ENCODE assay signal across 17 cellular contexts in the genomic region with DNA sequence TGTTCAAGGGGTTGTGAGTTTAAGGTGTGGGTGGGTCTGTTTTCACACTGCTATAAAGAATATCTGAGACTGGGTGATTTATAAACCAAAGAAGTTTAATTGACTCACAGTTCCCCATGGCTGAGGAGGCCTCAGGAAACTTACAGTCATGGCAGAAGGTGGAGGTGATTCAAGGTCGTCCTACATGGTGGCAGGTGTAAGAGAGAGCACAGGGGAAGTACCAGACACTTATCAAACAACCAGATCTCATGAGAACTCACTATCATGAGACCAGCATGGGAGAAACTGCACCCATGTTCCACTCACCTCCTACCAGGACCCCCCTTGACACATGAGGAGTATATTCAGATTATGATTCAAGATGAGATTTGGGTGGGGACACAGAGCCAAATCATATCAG. TPM values are rescaled to one million over a fixed set of nuclear protein-coding genes. Genes with fewer than 3 reads are reported as not detected.
A peak's percentile ranks its signal among the peaks of the same experiment; 100 is the strongest.
DNase-seq lines count a peak whose midpoint lies in the region; ATAC-seq and TF ChIP-seq lines count a peak whose summit lies in the region.
"Had no signal": no experiment of that assay in that cellular context is flagged by ENCODE, and none has a peak within 500 bp of the region (broad histone marks: within the 10 kb centered on the region; RNA-seq: fewer than 3 reads in every experiment).

No MANE protein-coding gene starts in this region.

- peaks cover 32% of the 10 kb centered on the region for H3K4me1 Mint-ChIP-seq in activated CD8-positive, alpha-beta T cell treated with anti-CD3 and anti-CD28 coated beads for 36 hours (ENCODE audit: low read depth)
- H3K4me1 Mint-ChIP-seq in activated CD8-positive, alpha-beta T cell treated with anti-CD3 and anti-CD28 coated beads, Interleukin-2, amount 10 ng/mL, durations not matched to agents 7 days and 5 days (ENCODE audit: low read depth): peaks cover 13% of the 10 kb centered on the region
- H3K4me1 Mint-ChIP-seq in naive B cell: peaks cover 34 to 36% (median 34%) of the 10 kb centered on the region in 3 donors
- peaks cover 10% of the 10 kb centered on the region for H3K4me1 Mint-ChIP-seq in stimulated activated naive CD8-positive, alpha-beta T cell treated with anti-CD3 and anti-CD28 coated beads, Interleukin-15, amount 100 ng/mL, for 72 hours

- H3K27ac ChIP-seq in PC-3 (ENCODE audit: low read length): no peak overlapping the region
- H3K27ac ChIP-seq: heart left ventricle had no signal

- no peaks in the 10 kb centered on the region for H3K9me3 ChIP-seq in PC-3 (ENCODE audit: low read length)
- H3K9me3 ChIP-seq: heart left ventricle, MG63 had no signal

- H3K36me3 ChIP-seq in PC-3 (ENCODE audit: low read depth, low read length): no peaks in the 10 kb centered on the region

- peaks cover 67% of the 10 kb centered on the region for H3K36me3 Mint-ChIP-seq in activated CD8-positive, alpha-beta T cell treated with anti-CD3 and anti-CD28 coated beads for 36 hours (ENCODE audit: low read depth)
- peaks cover 24% of the 10 kb centered on the region for H3K36me3 Mint-ChIP-seq in activated CD8-positive, alpha-beta T cell treated with anti-CD3 and anti-CD28 coated beads, Interleukin-2, amount 10 ng/mL, durations not matched to agents 7 days and 5 days (ENCODE audit: low read depth)
- peaks cover 18 to 29% of the 10 kb centered on the region in 2 donors for H3K36me3 Mint-ChIP-seq in naive B cell

- no peaks in the 10 kb centered on the region for H3K27me3 Mint-ChIP-seq in activated CD8-positive, alpha-beta T cell treated with anti-CD3 and anti-CD28 coated beads for 36 hours
- no peaks in the 10 kb centered on the region for H3K27me3 Mint-ChIP-seq in activated CD8-positive, alpha-beta T cell treated with anti-CD3 and anti-CD28 coated beads, Interleukin-2, amount 10 ng/mL, durations not matched to agents 7 days and 5 days (ENCODE audit: low read depth)
- no peaks in the 10 kb centered on the region for H3K27me3 Mint-ChIP-seq in naive B cell
- H3K27me3 Mint-ChIP-seq in stimulated activated naive CD8-positive, alpha-beta T cell treated with anti-CD3 and anti-CD28 coated beads, Interleukin-15, amount 100 ng/mL, for 72 hours: no peaks in the 10 kb centered on the region

- H2AFZ ChIP-seq in PC-3 (ENCODE audit: low read length): no peak overlapping the region

- H3K4me3 Mint-ChIP-seq in activated CD8-positive, alpha-beta T cell treated with anti-CD3 and anti-CD28 coated beads for 36 hours: no peak overlapping the region
- H3K4me3 Mint-ChIP-seq in activated CD8-positive, alpha-beta T cell treated with anti-CD3 and anti-CD28 coated beads, Interleukin-2, amount 10 ng/mL, durations not matched to agents 7 days and 5 days: no peak overlapping the region
- peak overlapping the region in 2 of 8 donors; percentile 8 to 39 for H3K4me3 Mint-ChIP-seq in naive B cell
- H3K4me3 Mint-ChIP-seq in stimulated activated naive CD8-positive, alpha-beta T cell treated with anti-CD3 and anti-CD28 coated beads, Interleukin-15, amount 100 ng/mL, for 72 hours: no peak overlapping the region
- H3K4me3 Mint-ChIP-seq: H9 had no signal

- POLR2A ChIA-PET in activated CD8-positive, alpha-beta T cell treated with anti-CD3 and anti-CD28 coated beads for 36 hours (lab: Charles Lee): interaction anchor here (1.4 to 1.8 kb wide), 2 partner anchors 31 to 38 kb away, joined by 4 to 6 read pairs; a partner anchor contains a TSS
- POLR2A ChIA-PET in activated CD8-positive, alpha-beta T cell treated with anti-CD3 and anti-CD28 coated beads, Interleukin-2, amount 10 ng/mL, durations not matched to agents 7 days and 5 days (lab: Charles Lee): no interaction called here
- POLR2A ChIA-PET in PC-3 (lab: Charles Lee; ENCODE audit: unreplicated experiment): interaction anchor here (0.5 kb wide), 1 partner anchor 447 kb away, joined by 4 read pairs; no protein-coding TSS in a partner anchor

- intact Hi-C loops in activated CD8-positive, alpha-beta T cell treated with anti-CD3 and anti-CD28 coated beads for 36 hours (cut with micrococcal nuclease): loop anchor here (1.0 kb wide), 1 partner anchor 38 kb away; a partner anchor contains a TSS
- intact Hi-C loops in PC-3 (cut with micrococcal nuclease): no loop called here

- H3K9ac ChIP-seq in PC-3 (ENCODE audit: low read length): no peak overlapping the region

- 0 out of 2 replicates have a peak overlapping the region, but pooled peaks have one; percentile 3 for H3K4me2 ChIP-seq in PC-3 (ENCODE audit: low read length)

- H3K4me3 ChIP-seq in PC-3 (ENCODE audit: low read length): no peak overlapping the region
- H3K4me3 ChIP-seq: heart left ventricle, MG63 had no signal

- H3K27ac Mint-ChIP-seq in activated CD8-positive, alpha-beta T cell treated with anti-CD3 and anti-CD28 coated beads for 36 hours: peak overlapping the region; percentile 83
- no peak overlapping the region for H3K27ac Mint-ChIP-seq in activated CD8-positive, alpha-beta T cell treated with anti-CD3 and anti-CD28 coated beads, Interleukin-2, amount 10 ng/mL, durations not matched to agents 7 days and 5 days
- H3K27ac Mint-ChIP-seq in naive B cell: peak overlapping the region in 4 of 6 donors; percentile 5 to 78 (median 41)
- peak overlapping the region in 1 of 2 donors; percentile 37 for H3K27ac Mint-ChIP-seq in stimulated activated naive CD8-positive, alpha-beta T cell treated with anti-CD3 and anti-CD28 coated beads, Interleukin-15, amount 100 ng/mL, for 72 hours

- no peaks in the 10 kb centered on the region for H3K79me2 ChIP-seq in PC-3 (ENCODE audit: low read length)

- H3K4me1 ChIP-seq in PC-3 (ENCODE audit: insufficient read depth, low read length): 0 out of 2 replicates have a peak, but pooled peaks cover 7% of the 10 kb centered on the region

- H3K27me3 ChIP-seq in PC-3 (ENCODE audit: low read length): no peaks in the 10 kb centered on the region
- H3K27me3 ChIP-seq: heart left ventricle, MG63 had no signal

- CTCF ChIA-PET in activated CD8-positive, alpha-beta T cell treated with anti-CD3 and anti-CD28 coated beads for 36 hours (lab: Charles Lee): no interaction called here
- CTCF ChIA-PET in activated CD8-positive, alpha-beta T cell treated with anti-CD3 and anti-CD28 coated beads, Interleukin-2, amount 10 ng/mL, durations not matched to agents 7 days and 5 days (lab: Charles Lee): interaction anchor here (0.8 to 1.1 kb wide), 3 partner anchors 36 to 109 kb away, joined by 3 to 5 read pairs (median 4); no protein-coding TSS in a partner anchor
- CTCF ChIA-PET in PC-3 (lab: Charles Lee): no interaction called here

- no peaks in the 10 kb centered on the region for H3F3A ChIP-seq in PC-3 (ENCODE audit: low read length, unreplicated experiment)

- no peaks in the 10 kb centered on the region for H3K9me2 ChIP-seq in PC-3 (replicated peaks; ENCODE audit: low read length)

- ATAC-seq in activated CD8-positive, alpha-beta T cell treated with anti-CD3 and anti-CD28 coated beads for 36 hours: peak; percentile 87
- no peak for ATAC-seq in activated CD8-positive, alpha-beta T cell treated with anti-CD3 and anti-CD28 coated beads, Interleukin-2, amount 10 ng/mL, durations not matched to agents 7 days and 5 days
- ATAC-seq in PC-3 (no peak), naive B cell (ENCODE audit: low read depth in 2 of 2) (no peak), GM19455 (IDR thresholded peaks at IDR 0.05; ENCODE audit: unreplicated experiment) (no peak)
- peak; percentile 73 for ATAC-seq in stimulated activated naive CD8-positive, alpha-beta T cell treated with anti-CD3 and anti-CD28 coated beads, Interleukin-15, amount 100 ng/mL, for 72 hours
- ATAC-seq: heart left ventricle, left colon had no signal

- TF ChIP-seq CTCF in activated CD8-positive, alpha-beta T cell treated with anti-CD3 and anti-CD28 coated beads for 36 hours (IDR thresholded peaks at IDR 0.05): no peak
- no peak for TF ChIP-seq CTCF in PC-3 (conservative IDR thresholded peaks at IDR 0.05; ENCODE audit: low read depth, low read length)

- H3K9me3 Mint-ChIP-seq in activated CD8-positive, alpha-beta T cell treated with anti-CD3 and anti-CD28 coated beads for 36 hours: peaks cover 9% of the 10 kb centered on the region
- H3K9me3 Mint-ChIP-seq in activated CD8-positive, alpha-beta T cell treated with anti-CD3 and anti-CD28 coated beads, Interleukin-2, amount 10 ng/mL, durations not matched to agents 7 days and 5 days (ENCODE audit: insufficient read depth): no peaks in the 10 kb centered on the region
- peaks cover 0 to 5% (median 0%) of the 10 kb centered on the region in 7 donors for H3K9me3 Mint-ChIP-seq in naive B cell
- H3K9me3 Mint-ChIP-seq in stimulated activated naive CD8-positive, alpha-beta T cell treated with anti-CD3 and anti-CD28 coated beads, Interleukin-15, amount 100 ng/mL, for 72 hours: peaks cover 7 to 9% of the 10 kb centered on the region in 2 donors
- H3K9me3 Mint-ChIP-seq: H9 had no signal

- peak; percentile 54 for DNase-seq in activated CD8-positive, alpha-beta T cell treated with anti-CD3 and anti-CD28 coated beads for 36 hours
- no peak for DNase-seq in activated CD8-positive, alpha-beta T cell treated with anti-CD3 and anti-CD28 coated beads, Interleukin-2, amount 10 ng/mL, durations not matched to agents 7 days and 5 days
- DNase-seq in PC-3 (no peak), naive B cell (no peak), NOMO-1 treated with dmso at 0.1 percent for 144 hours (lab: John Stamatoyannopoulos, UW; ENCODE audit: unreplicated experiment) (no peak), amygdala (lab: John Stamatoyannopoulos, UW) (no peak)
- peak in 1 of 2 donors; percentile 10 for DNase-seq in stimulated activated naive CD8-positive, alpha-beta T cell treated with anti-CD3 and anti-CD28 coated beads, Interleukin-15, amount 100 ng/mL, for 72 hours
- DNase-seq: COR-L47, cortex of kidney, H9, heart left ventricle, left colon, MG63, NCI-H2081, NCI-H748 treated with DMSO at 0.1 percent for 48 hours, posterior cingulate gyrus had no signal

- H4K20me1 ChIP-seq in PC-3 (ENCODE audit: low read length): no peaks in the 10 kb centered on the region

- no TSS peak for BruUV-seq in PC-3 (replicated peaks; lab: Mats Ljungman, UMichigan)

RNA-seq across cellular contexts. Expression of a gene that starts 38.0 kb away (rescaled TPM):
- total RNA-seq in activated CD8-positive, alpha-beta T cell treated with anti-CD3 and anti-CD28 coated beads for 36 hours: 10 to 100 TPM; 34.3 to 35.9 TPM
- total RNA-seq in activated CD8-positive, alpha-beta T cell treated with anti-CD3 and anti-CD28 coated beads, Interleukin-2, amount 10 ng/mL, durations not matched to agents 7 days and 5 days: 10 to 100 TPM; 23.4 to 29.5 TPM
- total RNA-seq in PC-3 (2014; rRNA removed): 7.8 and 9.1 TPM in 2 replicates
- polyA plus RNA-seq in naive B cell (ENCODE audit: low read depth in 6 of 6): 10 to 100 TPM; 30.6 to 63.5 (median 49.6) TPM

Comparison
In these comparisons a context has a peak if more than half of its experiments do, and no peak if none do; other contexts are left out.
1. ATAC-seq: peak in activated CD8-positive, alpha-beta T cell treated with anti-CD3 and anti-CD28 coated beads for 36 hours (single experiment) and stimulated activated naive CD8-positive, alpha-beta T cell treated with anti-CD3 and anti-CD28 coated beads, Interleukin-15, amount 100 ng/mL, for 72 hours (single experiment); none in activated CD8-positive, alpha-beta T cell treated with anti-CD3 and anti-CD28 coated beads, Interleukin-2, amount 10 ng/mL, durations not matched to agents 7 days and 5 days (single experiment), PC-3 (single experiment), naive B cell (0 of 2) and GM19455 (single experiment).